ENCODE assay signal across 8 cellular contexts in the genomic region with DNA sequence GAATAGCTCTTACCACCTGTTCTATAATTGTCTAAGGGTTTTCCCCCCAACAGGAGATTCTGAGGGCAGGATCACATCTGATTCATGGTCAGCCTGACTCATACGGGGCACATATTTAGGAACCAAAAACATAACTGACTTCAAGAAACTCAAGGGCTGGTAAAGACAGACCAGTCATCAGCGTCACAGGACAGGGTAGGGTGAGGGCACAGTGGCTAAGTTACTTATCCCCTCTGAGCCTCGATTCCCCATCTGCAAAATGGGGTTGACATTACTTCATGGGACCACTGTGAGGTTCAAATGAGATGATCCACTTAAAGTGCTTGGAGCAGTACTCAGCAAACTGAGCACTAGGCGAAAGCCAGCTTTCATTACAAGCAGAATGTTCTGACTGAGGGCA. TPM values are rescaled to one million over a fixed set of nuclear protein-coding genes. Genes with fewer than 3 reads are reported as not detected.
DNase-seq lines count a peak whose midpoint lies in the region; ATAC-seq and TF ChIP-seq lines count a peak whose summit lies in the region.

No MANE protein-coding gene starts in this region.

- H3K36me3 Mint-ChIP-seq in CD4-positive, alpha-beta memory T cell: peaks cover 13 to 35% of the 10 kb centered on the region in 2 donors

- H3K4me1 Mint-ChIP-seq in CD4-positive, alpha-beta memory T cell: peaks cover 15 to 33% (median 27%) of the 10 kb centered on the region in 4 donors

- intact Hi-C loops in CD4-positive, alpha-beta memory T cell (cut with micrococcal nuclease): loop anchor here (1.0 to 2.0 kb wide), 3 partner anchors 43 to 397 kb away; a partner anchor contains a TSS
- intact Hi-C loops in body of pancreas (cut with DNase I) (no loop called here), left lung (cut with DNase I) (no loop called here)

- TF ChIP-seq POLR2A in body of pancreas (IDR thresholded peaks at IDR 0.05): no peak

- H3K4me1 ChIP-seq in CD4-positive, alpha-beta memory T cell (ENCODE audit: insufficient read depth, low read length): peaks cover 33% of the 10 kb centered on the region
- peaks cover 23% of the 10 kb centered on the region for H3K4me1 ChIP-seq in body of pancreas
- peaks cover 18 to 30% of the 10 kb centered on the region in 2 donors for H3K4me1 ChIP-seq in left lung

- ATAC-seq in GM21825 (IDR thresholded peaks at IDR 0.05; ENCODE audit: unreplicated experiment) (peak; percentile 32), body of pancreas (peak; percentile 1), left lung (peak; percentile 8), GM18520 (IDR thresholded peaks at IDR 0.05; ENCODE audit: unreplicated experiment) (no peak)

- H3K4me3 ChIP-seq in CD4-positive, alpha-beta memory T cell (ENCODE audit: low read length in 2 of 2): peak overlapping the region; percentile 80 to 95
- peak overlapping the region; percentile 18 to 87 for H3K4me3 ChIP-seq in body of pancreas
- H3K4me3 ChIP-seq in left lung: peak overlapping the region; percentile 88 to 95

- H3K4me3 Mint-ChIP-seq in CD4-positive, alpha-beta memory T cell: peak overlapping the region in 7 of 8 donors; percentile 94 to 98 (median 97)

- H3K27me3 Mint-ChIP-seq in CD4-positive, alpha-beta memory T cell: no peaks in the 10 kb centered on the region

- 7 to 11% methylated on average over 3 to 4 of the region's 4 CpGs for WGBS in body of pancreas, 2 donors

- no peaks in the 10 kb centered on the region for H3K9me3 ChIP-seq in CD4-positive, alpha-beta memory T cell (ENCODE audit: control insufficient read depth in 1 of 2, low read length in 2 of 2)
- H3K9me3 ChIP-seq in body of pancreas: no peaks in the 10 kb centered on the region
- H3K9me3 ChIP-seq in left lung: no peaks in the 10 kb centered on the region

- POLR2A ChIA-PET in CD4-positive, alpha-beta memory T cell (lab: Charles Lee; ENCODE audit: partially characterized antibody): interaction anchor here (0.5 to 1.9 kb wide), 14 partner anchors 9 to 415 kb away, joined by 3 to 24 read pairs (median 4); a partner anchor contains a TSS

- peak overlapping the region; percentile 87 for H3K27ac ChIP-seq in CD4-positive, alpha-beta memory T cell (ENCODE audit: low read depth, low read length)
- H3K27ac ChIP-seq in body of pancreas (peak overlapping the region; percentile 71 to 90 (median 82)), left lung (peak overlapping the region; percentile 84 to 96)

- CTCF ChIA-PET in CD4-positive, alpha-beta memory T cell (lab: Charles Lee; ENCODE audit: partially characterized antibody): interaction anchor here (0.6 to 1.4 kb wide), 2 partner anchors 45 to 76 kb away, joined by 3 read pairs; no protein-coding TSS in a partner anchor

- no peaks in the 10 kb centered on the region for H3K27me3 ChIP-seq in CD4-positive, alpha-beta memory T cell (ENCODE audit: insufficient read depth, low read length)
- H3K27me3 ChIP-seq in body of pancreas: no peaks in the 10 kb centered on the region
- H3K27me3 ChIP-seq in left lung: no peaks in the 10 kb centered on the region

- peak overlapping the region; percentile 93 to 99 (median 98) for H3K27ac Mint-ChIP-seq in CD4-positive, alpha-beta memory T cell

- DNase-seq in CD4-positive, alpha-beta memory T cell: peak in 2 of 5 donors; percentile 12 to 58
- peak; percentile 41 for DNase-seq in RPMI7951 (ENCODE audit: low read depth)
- no peak for DNase-seq in body of pancreas
- DNase-seq in left lung: no peak
- DNase-seq in stimulated activated CD8-positive, alpha-beta memory T cell treated with anti-CD3 and anti-CD28 coated beads, Interleukin-15, amount 100 ng/mL, for 48 hours (ENCODE audit: low read depth in 2 of 2): peak; percentile 41 to 48
- DNase-seq in D341Med (ENCODE audit: low spot score): no peak

- TF ChIP-seq CTCF in body of pancreas (IDR thresholded peaks at IDR 0.05) (no peak), left lung (IDR thresholded peaks at IDR 0.05) (no peak)

- H3K9me3 Mint-ChIP-seq in CD4-positive, alpha-beta memory T cell: no peaks in the 10 kb centered on the region

- no peaks in the 10 kb centered on the region for H3K36me3 ChIP-seq in CD4-positive, alpha-beta memory T cell (ENCODE audit: insufficient read depth, low read length)
- peaks cover 0 to 8% of the 10 kb centered on the region in 2 donors for H3K36me3 ChIP-seq in body of pancreas (replicated peaks in 1 of 2; ENCODE audit: insufficient read depth in 1 of 2, low read depth in 2 of 2)
- peaks cover 0 to 22% of the 10 kb centered on the region in 2 donors for H3K36me3 ChIP-seq in left lung

RNA-seq across cellular contexts. Expression of a gene that starts 0.6 kb away (rescaled TPM):
- 10 to 100 TPM; 31.5 to 32.3 TPM for total RNA-seq in CD4-positive, alpha-beta memory T cell
- 10 to 100 TPM; 31.3 to 37.7 TPM for polyA plus RNA-seq in CD4-positive, alpha-beta memory T cell
- total RNA-seq in RPMI7951 (2014; rRNA removed; shearing (Covaris generic)): 56.7 and 59.1 TPM in 2 replicates
- 10 to 100 TPM; 25.1 to 27.2 TPM for total RNA-seq in body of pancreas
- total RNA-seq in left lung: 10 to 100 TPM; 32.1 to 35.5 TPM

RNA-seq across cellular contexts. Expression of a gene that starts 0.7 kb away (rescaled TPM):
- 10 to 100 TPM in 1 of 2 experiments, 1 to 10 TPM in 1; 9.9 to 12.6 TPM for total RNA-seq in CD4-positive, alpha-beta memory T cell
- 1 to 10 TPM in 1 of 2 donors, under 1 TPM in 1; 0.89 to 5.6 TPM for polyA plus RNA-seq in CD4-positive, alpha-beta memory T cell
- 5.0 TPM in 2 replicates for total RNA-seq in RPMI7951 (2014; rRNA removed; shearing (Covaris generic))
- total RNA-seq in body of pancreas: 10 to 100 TPM in 1 of 2 donors, 1 to 10 TPM in 1; 7.0 to 51.4 TPM
- total RNA-seq in left lung: 10 to 100 TPM; 26.1 to 30.1 TPM

RNA-seq across cellular contexts. Expression of a gene that starts 42.5 kb away (rescaled TPM):
- total RNA-seq in CD4-positive, alpha-beta memory T cell: 10 to 100 TPM; 19.0 to 21.7 TPM
- 1 to 10 TPM; 4.0 to 6.9 TPM for polyA plus RNA-seq in CD4-positive, alpha-beta memory T cell
- total RNA-seq in RPMI7951 (2014; rRNA removed; shearing (Covaris generic)): 2.3 and 4.0 TPM in 2 replicates
- total RNA-seq in body of pancreas: 10 to 100 TPM in 1 of 2 donors, 1 to 10 TPM in 1; 8.0 to 22.1 TPM
- total RNA-seq in left lung: 1 to 10 TPM; 8.8 to 9.4 TPM

RNA-seq across cellular contexts. Expression of a gene that starts 57.1 kb away (rescaled TPM):
- 1 to 10 TPM in 1 of 2 experiments, under 1 TPM in 1; 0.73 to 1.3 TPM for total RNA-seq in CD4-positive, alpha-beta memory T cell
- polyA plus RNA-seq in CD4-positive, alpha-beta memory T cell: 1 to 10 TPM in 1 of 2 donors, not detected in 1; 1.4 TPM
- total RNA-seq in RPMI7951 (2014; rRNA removed; shearing (Covaris generic)): 32.8 and 38.4 TPM in 2 replicates
- total RNA-seq in body of pancreas (10 to 100 TPM; 14.3 to 18.5 TPM), left lung (10 to 100 TPM in 1 of 2 donors, 1 to 10 TPM in 1; 8.7 to 10.1 TPM)

Comparison
In these comparisons a context has a peak if more than half of its experiments do, and no peak if none do; other contexts are left out.
1. DNase-seq: peak in RPMI7951 (single experiment) and stimulated activated CD8-positive, alpha-beta memory T cell treated with anti-CD3 and anti-CD28 coated beads, Interleukin-15, amount 100 ng/mL, for 48 hours (2 of 2); none in body of pancreas (0 of 4), left lung (0 of 2) and D341Med (single experiment).
2. Peak in every context shown above with its lines, with median percentiles within 50 percentile points of each other: H3K27ac ChIP-seq and H3K4me3 ChIP-seq.